ENCODE assay signal across 8 cellular contexts in genomic region chr11:120303004-120303637, GRCh38. TPM values are rescaled to one million over a fixed set of nuclear protein-coding genes. Genes with fewer than 3 reads are reported as not detected.
DNase-seq lines count a peak whose midpoint lies in the region; ATAC-seq lines count a peak whose summit lies in the region.

No MANE protein-coding gene starts in this region.

- no peak overlapping the region for H3K23ac ChIP-seq in mesendoderm (ENCODE audit: low read length)

- POLR2A ChIA-PET in activated CD4-positive, alpha-beta memory T cell treated with anti-CD3 and anti-CD28 coated beads for 36 hours (lab: Charles Lee) = interaction anchor here (1.0 kb wide), 1 partner anchor 69 kb away, joined by 3 read pairs; no protein-coding TSS in a partner anchor

- no peak overlapping the region for H4K8ac ChIP-seq in mesendoderm (ENCODE audit: low read depth, low read length)

- H3K27me3 ChIP-seq in effector memory CD4-positive, alpha-beta T cell (replicated peaks; ENCODE audit: control insufficient read depth, insufficient read depth, low read length, poor library complexity, severe bottlenecking) = no peaks in the 10 kb centered on the region
- H3K27me3 ChIP-seq in mesendoderm (ENCODE audit: insufficient read depth, low read length, poor library complexity) = no peaks in the 10 kb centered on the region

- CTCF ChIA-PET in activated CD4-positive, alpha-beta memory T cell treated with anti-CD3 and anti-CD28 coated beads for 36 hours (lab: Charles Lee) = interaction anchor here (0.8 to 10.3 kb wide), 15 partner anchors 9 to 373 kb away, joined by 3 to 225 read pairs (median 5); partner anchors contain the start of gene TLCD5

- H3K36me3 ChIP-seq in effector memory CD4-positive, alpha-beta T cell (ENCODE audit: control insufficient read depth, insufficient read depth, low read length) = no peaks in the 10 kb centered on the region
- no peaks in the 10 kb centered on the region for H3K36me3 ChIP-seq in mesendoderm (ENCODE audit: control insufficient read depth, insufficient read depth, low read length)

- no peak overlapping the region for H3K27ac ChIP-seq in effector memory CD4-positive, alpha-beta T cell (ENCODE audit: insufficient read depth, low read length, poor library complexity, severe bottlenecking)
- no peak overlapping the region for H3K27ac ChIP-seq in mesendoderm (ENCODE audit: low read depth, low read length)

- no peak overlapping the region for H3K4ac ChIP-seq in mesendoderm (ENCODE audit: low read depth, low read length)

- no peak overlapping the region for H3K18ac ChIP-seq in mesendoderm (ENCODE audit: low read length)

- DNase-seq in ELR (ENCODE audit: low read depth) (peak; percentile 86), NCI-H526 (lab: John Stamatoyannopoulos, UW) (peak; percentile 91 to 97), mesendoderm (peak; percentile 91)
- peak; percentile 65 for DNase-seq in activated CD4-positive, alpha-beta memory T cell treated with anti-CD3 and anti-CD28 coated beads for 36 hours
- DNase-seq in effector memory CD4-positive, alpha-beta T cell = peak in 2 of 3 donors; percentile 16 to 32
- peak; percentile 6 to 32 for DNase-seq in stimulated activated CD8-positive, alpha-beta memory T cell treated with anti-CD3 and anti-CD28 coated beads, Interleukin-4, amount 100 ng/mL, for 1 hour (ENCODE audit: low read depth in 2 of 2, low spot score in 1 of 2)

- H4K5ac ChIP-seq in mesendoderm (ENCODE audit: low read length) = no peak overlapping the region

- peaks cover 19% of the 10 kb centered on the region for H3K27me3 Mint-ChIP-seq in activated CD4-positive, alpha-beta memory T cell treated with anti-CD3 and anti-CD28 coated beads for 36 hours

- no peak overlapping the region for H3K4me3 ChIP-seq in effector memory CD4-positive, alpha-beta T cell (ENCODE audit: insufficient read depth, low read depth, low read length, poor library complexity, severe bottlenecking)
- no peak overlapping the region for H3K4me3 ChIP-seq in mesendoderm (ENCODE audit: low read length)

- H3K4me1 ChIP-seq in effector memory CD4-positive, alpha-beta T cell (ENCODE audit: control insufficient read depth, insufficient read depth, low read length, poor library complexity, severe bottlenecking) = no peaks in the 10 kb centered on the region
- H3K4me1 ChIP-seq in mesendoderm (ENCODE audit: control insufficient read depth, low read depth, low read length) = no peaks in the 10 kb centered on the region

- H3K79me2 ChIP-seq in mesendoderm (ENCODE audit: control insufficient read depth, insufficient read depth, low read length) = no peaks in the 10 kb centered on the region

- H3K56ac ChIP-seq in mesendoderm (ENCODE audit: low read length) = no peak overlapping the region

- no peak overlapping the region for H2BK120ac ChIP-seq in mesendoderm (ENCODE audit: low read depth, low read length)

- H2BK15ac ChIP-seq in mesendoderm (replicated peaks; ENCODE audit: low read depth) = no peak overlapping the region

- H3K4me2 ChIP-seq in mesendoderm (ENCODE audit: low read length) = no peak overlapping the region

- ATAC-seq in HG02943 (IDR thresholded peaks at IDR 0.05; ENCODE audit: low read depth, unreplicated experiment) (peak; percentile 66), GM18909 (IDR thresholded peaks at IDR 0.05; ENCODE audit: poor library complexity, unreplicated experiment) (no peak)

- H2BK5ac ChIP-seq in mesendoderm (ENCODE audit: low read length) = no peak overlapping the region

- H3K4me3 Mint-ChIP-seq in activated CD4-positive, alpha-beta memory T cell treated with anti-CD3 and anti-CD28 coated beads for 36 hours = no peak overlapping the region

- H3K4me1 Mint-ChIP-seq in activated CD4-positive, alpha-beta memory T cell treated with anti-CD3 and anti-CD28 coated beads for 36 hours (ENCODE audit: low read depth) = no peaks in the 10 kb centered on the region

- no CpG with 5 or more reads among the region's 3 CpGs for WGBS in mesendoderm (ENCODE audit: extremely low coverage, insufficient coverage, low lambda C conversion rate)

- no peaks in the 10 kb centered on the region for H3K79me1 ChIP-seq in mesendoderm (ENCODE audit: low read length)

- intact Hi-C loops in activated CD4-positive, alpha-beta memory T cell treated with anti-CD3 and anti-CD28 coated beads for 36 hours (cut with micrococcal nuclease) = loop anchor here (1.0 kb wide), 2 partner anchors 68 to 131 kb away; no protein-coding TSS in a partner anchor

- H3K9me3 ChIP-seq in effector memory CD4-positive, alpha-beta T cell (ENCODE audit: control insufficient read depth, low read length) = no peaks in the 10 kb centered on the region

- H2AK5ac ChIP-seq in mesendoderm (ENCODE audit: low read length) = no peak overlapping the region

- no peaks in the 10 kb centered on the region for H3K9me3 Mint-ChIP-seq in activated CD4-positive, alpha-beta memory T cell treated with anti-CD3 and anti-CD28 coated beads for 36 hours

- H3K36me3 Mint-ChIP-seq in activated CD4-positive, alpha-beta memory T cell treated with anti-CD3 and anti-CD28 coated beads for 36 hours = no peaks in the 10 kb centered on the region

- no peak overlapping the region for H3K9ac ChIP-seq in mesendoderm (ENCODE audit: low read length)

- H3K27ac Mint-ChIP-seq in activated CD4-positive, alpha-beta memory T cell treated with anti-CD3 and anti-CD28 coated beads for 36 hours = no peak overlapping the region

RNA-seq across cellular contexts. Expression of gene TLCD5, which starts 22.0 kb away (rescaled TPM):
- 1 to 10 TPM; 1.0 to 1.6 TPM for total RNA-seq in activated CD4-positive, alpha-beta memory T cell treated with anti-CD3 and anti-CD28 coated beads for 36 hours
- 3.3 TPM for polyA plus RNA-seq in mesendoderm (2013, experiment 1 of 2)
- polyA plus RNA-seq in mesendoderm (2013, experiment 2 of 2) = 3.5 TPM

RNA-seq across cellular contexts. Expression of gene ARHGEF12, which starts 33.1 kb away (rescaled TPM):
- 10 to 100 TPM; 16.4 to 16.9 TPM for total RNA-seq in activated CD4-positive, alpha-beta memory T cell treated with anti-CD3 and anti-CD28 coated beads for 36 hours
- polyA plus RNA-seq in mesendoderm (2013, experiment 1 of 2) = 12.6 TPM
- polyA plus RNA-seq in mesendoderm (2013, experiment 2 of 2) = 12.6 TPM

Comparison
In these comparisons a context has a peak if more than half of its experiments do, and no peak if none do; other contexts are left out.
1. DNase-seq: peak in every context shown above with its lines; median percentile 94 in NCI-H526; 91 in mesendoderm; 86 in ELR; 65 in activated CD4-positive, alpha-beta memory T cell treated with anti-CD3 and anti-CD28 coated beads for 36 hours; 24 in effector memory CD4-positive, alpha-beta T cell; 19 in stimulated activated CD8-positive, alpha-beta memory T cell treated with anti-CD3 and anti-CD28 coated beads, Interleukin-4, amount 100 ng/mL, for 1 hour.